18 cellular contexts compared by ENCODE assay signal in the genomic region with DNA sequence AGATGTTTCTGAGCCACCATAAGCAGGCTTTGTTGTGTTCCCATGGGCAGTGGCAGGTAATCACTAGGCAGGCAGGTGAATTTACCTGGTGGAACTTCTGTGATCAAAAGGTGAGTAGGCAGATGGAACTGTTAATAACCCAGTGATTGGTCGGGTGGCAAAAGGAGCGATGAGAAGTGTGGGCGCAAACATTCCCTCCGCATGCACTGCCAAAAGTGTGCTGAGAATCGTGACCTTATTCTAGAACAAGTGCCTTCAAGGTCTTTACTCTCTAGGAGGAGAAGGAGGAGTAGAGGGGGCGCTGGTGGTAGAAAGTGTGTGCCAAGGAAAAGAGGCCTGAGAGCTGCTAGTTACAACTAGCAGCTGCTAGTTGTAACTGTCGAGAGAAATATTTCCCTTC. TPM values are rescaled to one million over a fixed set of nuclear protein-coding genes. Genes with fewer than 3 reads are reported as not detected.
A peak's percentile ranks its signal among the peaks of the same experiment; 100 is the strongest.
DNase-seq lines count a peak whose midpoint lies in the region; ATAC-seq and TF ChIP-seq lines count a peak whose summit lies in the region.
"Had no signal": no experiment of that assay in that cellular context is flagged by ENCODE, and none has a peak within 500 bp of the region (broad histone marks: within the 10 kb centered on the region; RNA-seq: fewer than 3 reads in every experiment).

No MANE protein-coding gene starts in this region.

- H3F3A ChIP-seq in Loucy (ENCODE audit: low read depth): no peaks in the 10 kb centered on the region

- TF ChIP-seq CTCF in Loucy (conservative IDR thresholded peaks at IDR 0.05; ENCODE audit: low read length) (no peak), thyroid gland (IDR thresholded peaks at IDR 0.05) (no peak)

- H3K27ac ChIP-seq in duodenal mucosa (ENCODE audit: low read depth, low read length): no peak overlapping the region
- no peak overlapping the region for H3K27ac ChIP-seq in thyroid gland
- H3K27ac ChIP-seq: SK-N-MC had no signal

- peak overlapping the region; percentile 26 for H3K27ac Mint-ChIP-seq in activated T-cell treated with anti-CD3 and anti-CD28 coated beads, Interleukin-2, amount 50 U/mL, for 72 hours
- H3K27ac Mint-ChIP-seq: B cell, H9 had no signal

- peaks cover 74% of the 10 kb centered on the region for H3K4me1 ChIP-seq in Loucy (ENCODE audit: insufficient read depth, low read length, poor library complexity, severe bottlenecking)
- H3K4me1 ChIP-seq in duodenal mucosa (ENCODE audit: control insufficient read depth in 1 of 2, insufficient read depth in 2 of 2, low read length in 2 of 2): peaks cover 32 to 37% of the 10 kb centered on the region in 2 donors
- H3K4me1 ChIP-seq in thyroid gland: peaks cover 0 to 4% of the 10 kb centered on the region in 2 donors

- H2AFZ ChIP-seq in Loucy (ENCODE audit: low read length): no peak overlapping the region

- 58 to 67% methylated on average over 7 of the region's 7 CpGs for WGBS in thyroid gland, 2 donors

- H3K9ac ChIP-seq in Loucy (ENCODE audit: low read depth, low read length, poor library complexity, severe bottlenecking) (no peak overlapping the region), duodenal mucosa (ENCODE audit: low read depth in 1 of 2, low read length in 2 of 2) (peak overlapping the region in 1 of 2 donors; percentile 22)

- peaks cover 12% of the 10 kb centered on the region for H3K27me3 Mint-ChIP-seq in activated T-cell treated with anti-CD3 and anti-CD28 coated beads, Interleukin-2, amount 50 U/mL, for 72 hours (ENCODE audit: low read depth)
- peaks cover 3% of the 10 kb centered on the region for H3K27me3 Mint-ChIP-seq in activated T-cell treated with anti-CD3 and anti-CD28 coated beads, Interleukin-2, amount 50 U/mL, for 4 hours (ENCODE audit: low read depth)

- H3K9me3 Mint-ChIP-seq in activated T-cell treated with anti-CD3 and anti-CD28 coated beads, Interleukin-2, amount 50 U/mL, for 72 hours: no peaks in the 10 kb centered on the region
- no peaks in the 10 kb centered on the region for H3K9me3 Mint-ChIP-seq in activated T-cell treated with anti-CD3 and anti-CD28 coated beads, Interleukin-2, amount 50 U/mL, for 4 hours

- peak overlapping the region; percentile 70 for H3K4me2 ChIP-seq in Loucy (ENCODE audit: low read depth, low read length, poor library complexity, severe bottlenecking)

- TF ChIP-seq POLR2A in thyroid gland (IDR thresholded peaks at IDR 0.05): no peak

- H3K36me3 ChIP-seq in Loucy (ENCODE audit: insufficient read depth, low read length): no peaks in the 10 kb centered on the region
- H3K36me3 ChIP-seq in duodenal mucosa (ENCODE audit: control insufficient read depth in 1 of 2, insufficient read depth in 2 of 2, low read length in 2 of 2): no peaks in the 10 kb centered on the region
- no peaks in the 10 kb centered on the region for H3K36me3 ChIP-seq in thyroid gland

- H3K36me3 Mint-ChIP-seq in activated T-cell treated with anti-CD3 and anti-CD28 coated beads, Interleukin-2, amount 50 U/mL, for 72 hours (ENCODE audit: insufficient read depth in 2 of 2): no peaks in the 10 kb centered on the region
- H3K36me3 Mint-ChIP-seq in activated T-cell treated with anti-CD3 and anti-CD28 coated beads, Interleukin-2, amount 50 U/mL, for 4 hours (ENCODE audit: insufficient read depth): peaks cover 8% of the 10 kb centered on the region

- no peaks in the 10 kb centered on the region for H3K9me2 ChIP-seq in Loucy (replicated peaks; ENCODE audit: low read depth, low read length)

- H3K4me3 ChIP-seq in Loucy (ENCODE audit: low read length, poor library complexity, severe bottlenecking): peak overlapping the region; percentile 91
- peak overlapping the region; percentile 4 to 8 for H3K4me3 ChIP-seq in duodenal mucosa (ENCODE audit: low read depth in 1 of 2, low read length in 2 of 2)
- no peak overlapping the region for H3K4me3 ChIP-seq in thyroid gland (replicated peaks in 1 of 3)
- H3K4me3 ChIP-seq: SK-N-MC had no signal

- no peak for DNase-seq in activated T-cell treated with anti-CD3 and anti-CD28 coated beads, Interleukin-2, amount 50 U/mL, for 72 hours
- DNase-seq in activated T-cell treated with anti-CD3 and anti-CD28 coated beads, Interleukin-2, amount 50 U/mL, for 4 hours: no peak
- DNase-seq in thyroid gland (peak; percentile 16 to 35), NCI-H82 (lab: John Stamatoyannopoulos, UW) (no peak)
- DNase-seq: EL, H9, KG1, MM.1S, NCI-H1417 treated with DMSO at 0.1 percent for 48 hours, NCI-H2029, NCI-H526 treated with DMSO at 0.1 percent for 48 hours had no signal

- H3K27me3 ChIP-seq in Loucy (ENCODE audit: insufficient read depth, low read length, poor library complexity, severe bottlenecking) (no peaks in the 10 kb centered on the region), duodenal mucosa (ENCODE audit: control insufficient read depth in 1 of 2, insufficient read depth in 2 of 2, low read length in 2 of 2) (no peaks in the 10 kb centered on the region), thyroid gland (no peaks in the 10 kb centered on the region)

- H3K9me3 ChIP-seq in Loucy (ENCODE audit: insufficient read depth, low read depth, low read length) (no peaks in the 10 kb centered on the region), duodenal mucosa (ENCODE audit: control insufficient read depth in 1 of 2, low read length in 2 of 2) (no peaks in the 10 kb centered on the region), thyroid gland (no peaks in the 10 kb centered on the region)

- H3K4me1 Mint-ChIP-seq in activated T-cell treated with anti-CD3 and anti-CD28 coated beads, Interleukin-2, amount 50 U/mL, for 72 hours (ENCODE audit: low read depth): peaks cover 64% of the 10 kb centered on the region
- peaks cover 56% of the 10 kb centered on the region for H3K4me1 Mint-ChIP-seq in activated T-cell treated with anti-CD3 and anti-CD28 coated beads, Interleukin-2, amount 50 U/mL, for 4 hours (ENCODE audit: low read depth)

- H3K79me2 ChIP-seq in Loucy (ENCODE audit: insufficient read depth, low read length): peaks cover 76% of the 10 kb centered on the region

- no peaks in the 10 kb centered on the region for H4K20me1 ChIP-seq in Loucy (ENCODE audit: insufficient read depth, low read length, poor library complexity, severe bottlenecking)

- no peak overlapping the region for H3K4me3 Mint-ChIP-seq in activated T-cell treated with anti-CD3 and anti-CD28 coated beads, Interleukin-2, amount 50 U/mL, for 72 hours
- H3K4me3 Mint-ChIP-seq in activated T-cell treated with anti-CD3 and anti-CD28 coated beads, Interleukin-2, amount 50 U/mL, for 4 hours: no peak overlapping the region
- H3K4me3 Mint-ChIP-seq: B cell, H9 had no signal

- no peak for ATAC-seq in activated T-cell treated with anti-CD3 and anti-CD28 coated beads, Interleukin-2, amount 50 U/mL, for 72 hours (replicated peaks in 1 of 2)
- no peak for ATAC-seq in activated T-cell treated with anti-CD3 and anti-CD28 coated beads, Interleukin-2, amount 50 U/mL, for 4 hours
- ATAC-seq in GM18520 (IDR thresholded peaks at IDR 0.05; ENCODE audit: unreplicated experiment): no peak
- ATAC-seq: Panc1, Right ventricle myocardium inferior had no signal

- intact Hi-C loops in thyroid gland (cut with DNase I): loop anchor here (5.0 kb wide), 1 partner anchor 53 kb away; no protein-coding TSS in a partner anchor

RNA-seq across cellular contexts. Expression of a gene that starts 3.3 kb away (rescaled TPM):
- 10 to 100 TPM; 17.9 to 18.8 TPM for total RNA-seq in activated T-cell treated with anti-CD3 and anti-CD28 coated beads, Interleukin-2, amount 50 U/mL, for 72 hours
- 1 to 10 TPM; 4.0 to 5.6 (median 4.8) TPM for total RNA-seq in activated T-cell treated with anti-CD3 and anti-CD28 coated beads, Interleukin-2, amount 50 U/mL, for 4 hours
- total RNA-seq in thyroid gland: 10 to 100 TPM in 1 of 4 donors, 1 to 10 TPM in 3; 6.0 to 10.5 (median 6.9) TPM

Comparison
In these comparisons a context has a peak if more than half of its experiments do, and no peak if none do; other contexts are left out.
1. DNase-seq: peak in thyroid gland (2 of 2); none in activated T-cell treated with anti-CD3 and anti-CD28 coated beads, Interleukin-2, amount 50 U/mL, for 72 hours (0 of 2), activated T-cell treated with anti-CD3 and anti-CD28 coated beads, Interleukin-2, amount 50 U/mL, for 4 hours (single experiment) and NCI-H82 (single experiment).
2. H3K4me3 ChIP-seq: peak in Loucy (single experiment) and duodenal mucosa (2 of 2); none in thyroid gland (0 of 3).